7 cellular contexts compared by ENCODE assay signal in genomic region chr15:68818671-68819450, GRCh38. TPM values are rescaled to one million over a fixed set of nuclear protein-coding genes. Genes with fewer than 3 reads are reported as not detected.
DNase-seq lines count a peak whose midpoint lies in the region; ATAC-seq and TF ChIP-seq lines count a peak whose summit lies in the region.

No MANE protein-coding gene starts in this region.

- peaks cover 20% of the 10 kb centered on the region for H3K4me1 ChIP-seq in mucosa of stomach (ENCODE audit: control insufficient read depth, insufficient read depth, low read length)

- no peaks in the 10 kb centered on the region for H3K9me3 ChIP-seq in mucosa of stomach (ENCODE audit: control insufficient read depth, low read length)

- no peaks in the 10 kb centered on the region for H3K27me3 ChIP-seq in mucosa of stomach (ENCODE audit: control insufficient read depth, insufficient read depth, low read length)

- peak overlapping the region; percentile 90 for H3K4me3 ChIP-seq in mucosa of stomach (ENCODE audit: low read length)

- ATAC-seq in esophagus mucosa (peak; percentile 2), HG03520 (IDR thresholded peaks at IDR 0.05; ENCODE audit: unreplicated experiment) (no peak)

- peak; percentile 66 for DNase-seq in NCI-H2227 (lab: John Stamatoyannopoulos, UW; ENCODE audit: unreplicated experiment)
- peak; percentile 31 for DNase-seq in activated CD8-positive, alpha-beta memory T cell treated with anti-CD3 and anti-CD28 coated beads, Interleukin-2, amount 50 U/mL, for 4 hours

- peak overlapping the region; percentile 94 for H3K9ac ChIP-seq in mucosa of stomach (ENCODE audit: low read length)

- no peaks in the 10 kb centered on the region for H3K36me3 ChIP-seq in mucosa of stomach (ENCODE audit: control insufficient read depth, insufficient read depth, low read length)

- TF ChIP-seq POLR2A in GM18526 (IDR thresholded peaks at IDR 0.05; ENCODE audit: extremely low read depth, insufficient read length): peak; percentile 46

- peak overlapping the region; percentile 95 for H3K27ac ChIP-seq in temporal lobe (ENCODE audit: low read depth, low read length)

RNA-seq across cellular contexts. Expression of gene ANP32A, which starts 1.8 kb away (rescaled TPM):
- 58.9 TPM for total RNA-seq in esophagus mucosa
- 85.8 TPM for total RNA-seq in temporal lobe
